In genomic region chr21:43373387-43374227, GRCh38 we compare ENCODE assay signal across 27 cellular contexts. TPM values are rescaled to one million over a fixed set of nuclear protein-coding genes. Genes with fewer than 3 reads are reported as not detected.
DNase-seq lines count a peak whose midpoint lies in the region; ATAC-seq and TF ChIP-seq lines count a peak whose summit lies in the region.
"Had no signal": no experiment of that assay in that cellular context is flagged by ENCODE, and none has a peak within 500 bp of the region (broad histone marks: within the 10 kb centered on the region; RNA-seq: fewer than 3 reads in every experiment).

No MANE protein-coding gene starts in this region.

- intact Hi-C loops in body of pancreas (cut with DNase I) (no loop called here), lower lobe of right lung (cut with DNase I) (no loop called here), thyroid gland (cut with DNase I) (no loop called here)

- ATAC-seq in body of pancreas = peak; percentile 31
- ATAC-seq in lower lobe of right lung = peak; percentile 64 to 81
- ATAC-seq: naive thymus-derived CD8-positive, alpha-beta T cell; T-cell had no signal

- TF ChIP-seq POLR2A in body of pancreas (IDR thresholded peaks at IDR 0.05) (no peak), thyroid gland (IDR thresholded peaks at IDR 0.05) (no peak)

- H3K27me3 ChIP-seq in body of pancreas (no peaks in the 10 kb centered on the region), lower lobe of right lung (ENCODE audit: low read depth) (no peaks in the 10 kb centered on the region), thyroid gland (no peaks in the 10 kb centered on the region), BE2C (no peaks in the 10 kb centered on the region)
- H3K27me3 ChIP-seq: cardiac muscle cell had no signal

- H3K36me3 ChIP-seq in body of pancreas (replicated peaks in 1 of 2; ENCODE audit: insufficient read depth in 1 of 2, low read depth in 2 of 2) = no peaks in the 10 kb centered on the region
- no peaks in the 10 kb centered on the region for H3K36me3 ChIP-seq in lower lobe of right lung
- H3K36me3 ChIP-seq in thyroid gland = no peaks in the 10 kb centered on the region
- no peaks in the 10 kb centered on the region for H3K36me3 ChIP-seq in BE2C
- H3K36me3 ChIP-seq: cardiac muscle cell, left ventricle myocardium inferior, thoracic aorta, WERI-Rb-1 had no signal

- DNase-seq in H4 (ENCODE audit: low spot score) = peak; percentile 21
- DNase-seq in body of pancreas = no peak
- no peak for DNase-seq in lower lobe of right lung
- peak; percentile 70 to 71 for DNase-seq in thyroid gland
- DNase-seq in GM13976 (ENCODE audit: low spot score) = no peak
- DNase-seq in BE2C = no peak
- DNase-seq in activated T-cell treated with anti-CD3 and anti-CD28 coated beads, Interleukin-2, amount 50 U/mL, for 1 hour = no peak
- DNase-seq: activated CD4-positive, alpha-beta T cell treated with anti-CD3 and anti-CD28 coated beads for 48 hours; activated CD8-positive, alpha-beta memory T cell treated with anti-CD3 and anti-CD28 coated beads for 24 hours; activated effector memory CD4-positive, alpha-beta T cell treated with Interleukin-2 at 50 U/mL for 16 hours; COR-L47; DMS79; effector memory CD4-positive, alpha-beta T cell; GF-D8; IMR-90; left ventricle myocardium inferior; NCI-H1092; NCI-H1694 treated with DMSO at 0.1 percent for 48 hours; NCI-H446; NCI-H774; T-cell; WERI-Rb-1 had no signal

- H3K4me3 ChIP-seq in body of pancreas = no peak overlapping the region
- no peak overlapping the region for H3K4me3 ChIP-seq in lower lobe of right lung
- H3K4me3 ChIP-seq in thyroid gland (replicated peaks in 1 of 3) = no peak overlapping the region
- H3K4me3 ChIP-seq in BE2C (ENCODE audit: low read depth, low read length) = no peak overlapping the region
- H3K4me3 ChIP-seq: cardiac muscle cell, coronary artery, left ventricle myocardium inferior, skin epidermis, thoracic aorta had no signal

- in situ Hi-C loops in GM13976 (cut with MboI; ENCODE audit: low sequenced_read_pairs, unreplicated experiment) = no loop called here

- H3K27ac ChIP-seq in body of pancreas (no peak overlapping the region), lower lobe of right lung (peak overlapping the region; percentile 56), thyroid gland (peak overlapping the region; percentile 44 to 70 (median 52))
- H3K27ac ChIP-seq: cardiac muscle cell, coronary artery, left ventricle myocardium inferior, thoracic aorta, WERI-Rb-1 had no signal

- H3K9me3 ChIP-seq in body of pancreas = no peaks in the 10 kb centered on the region
- no peaks in the 10 kb centered on the region for H3K9me3 ChIP-seq in lower lobe of right lung
- H3K9me3 ChIP-seq in thyroid gland = no peaks in the 10 kb centered on the region
- no peaks in the 10 kb centered on the region for H3K9me3 ChIP-seq in BE2C
- H3K9me3 ChIP-seq: left ventricle myocardium inferior, thoracic aorta had no signal

- 69 to 79% methylated on average over 18 to 19 of the region's 21 CpGs for WGBS in body of pancreas, 2 donors
- WGBS in thyroid gland, 2 donors = 74 to 75% methylated on average over 15 to 16 of the region's 21 CpGs

- no peaks in the 10 kb centered on the region for H3K4me1 ChIP-seq in body of pancreas
- no peaks in the 10 kb centered on the region for H3K4me1 ChIP-seq in lower lobe of right lung
- peaks cover 0 to 16% of the 10 kb centered on the region in 2 donors for H3K4me1 ChIP-seq in thyroid gland
- H3K4me1 ChIP-seq in BE2C = peaks cover 21% of the 10 kb centered on the region
- H3K4me1 ChIP-seq: left ventricle myocardium inferior had no signal

- TF ChIP-seq CTCF in body of pancreas (IDR thresholded peaks at IDR 0.05) = no peak
- no peak for TF ChIP-seq CTCF in lower lobe of right lung (IDR thresholded peaks at IDR 0.05)
- TF ChIP-seq CTCF in thyroid gland (IDR thresholded peaks at IDR 0.05) = no peak
- no peak for TF ChIP-seq CTCF in GM13976 (IDR thresholded peaks at IDR 0.05; ENCODE audit: borderline replicate concordance, control extremely low read depth, extremely low read depth, insufficient read depth, missing control alignments)
- no peak for TF ChIP-seq CTCF in BE2C (IDR thresholded peaks at IDR 0.05; ENCODE audit: low read depth, low read length)

RNA-seq across cellular contexts. Expression of gene SIK1, which starts 53.3 kb away (rescaled TPM):
- 1.9 TPM in 1 of 2 replicates, not detected in the other for total RNA-seq in H4 (2014; rRNA removed; shearing (Covaris generic))
- total RNA-seq in body of pancreas (10 to 100 TPM in 1 of 2 donors, under 1 TPM in 1; 0.52 to 43.2 TPM), lower lobe of right lung (30.1 TPM), thyroid gland (1 to 10 TPM in 3 of 4 donors, under 1 TPM in 1; 0.54 to 5.3 (median 1.5) TPM)
- 0.49 TPM for polyA plus RNA-seq in BE2C (2012; ENCODE audit: insufficient read depth, insufficient read length, low read depth)

Comparison
In these comparisons a context has a peak if more than half of its experiments do, and no peak if none do; other contexts are left out.
1. DNase-seq: peak in H4 (single experiment) and thyroid gland (2 of 2); none in body of pancreas (0 of 4), lower lobe of right lung (single experiment), GM13976 (single experiment), BE2C (single experiment) and activated T-cell treated with anti-CD3 and anti-CD28 coated beads, Interleukin-2, amount 50 U/mL, for 1 hour (single experiment).
2. H3K27ac ChIP-seq: peak in lower lobe of right lung (single experiment) and thyroid gland (3 of 3); none in body of pancreas (0 of 4).